In genomic region chr11:69666752-69667536, GRCh38 we compare ENCODE assay signal across 19 cellular contexts. TPM values are rescaled to one million over a fixed set of nuclear protein-coding genes. Genes with fewer than 3 reads are reported as not detected.
DNase-seq lines count a peak whose midpoint lies in the region; ATAC-seq and TF ChIP-seq lines count a peak whose summit lies in the region.
"Had no signal": no experiment of that assay in that cellular context is flagged by ENCODE, and none has a peak within 500 bp of the region (broad histone marks: within the 10 kb centered on the region; RNA-seq: fewer than 3 reads in every experiment).

No MANE protein-coding gene starts in this region.

- H3K36me3 Mint-ChIP-seq in HFFc6 (ENCODE audit: low read depth), result peaks cover 42% of the 10 kb centered on the region
- H3K36me3 Mint-ChIP-seq in natural killer cell treated with Interleukin-12 subunit alpha and Interleukin-12 subunit beta and Interleukin-15 and Interleukin-18, amount 100 ng/mL, for 72 hours, result peaks cover 11% of the 10 kb centered on the region

- peaks cover 7% of the 10 kb centered on the region for H3K27me3 Mint-ChIP-seq in HFFc6 (ENCODE audit: insufficient read depth)
- H3K27me3 Mint-ChIP-seq in natural killer cell treated with Interleukin-12 subunit alpha and Interleukin-12 subunit beta and Interleukin-15 and Interleukin-18, amount 100 ng/mL, for 72 hours, result no peaks in the 10 kb centered on the region

- H3K27ac ChIP-seq in esophagus squamous epithelium (peak overlapping the region in 3 of 4 donors; percentile 44 to 81 (median 67)), spleen (no peak overlapping the region)
- H3K27ac ChIP-seq: BLaER1 treated with 17β-estradiol and CSF1 and Interleukin-3, amounts not matched to agents 10 nM and 100 nM had no signal

- H3K9me3 Mint-ChIP-seq in HFFc6, result no peaks in the 10 kb centered on the region
- no peaks in the 10 kb centered on the region for H3K9me3 Mint-ChIP-seq in natural killer cell treated with Interleukin-12 subunit alpha and Interleukin-12 subunit beta and Interleukin-15 and Interleukin-18, amount 100 ng/mL, for 72 hours

- no peaks in the 10 kb centered on the region for H3K9me3 ChIP-seq in esophagus squamous epithelium
- no peaks in the 10 kb centered on the region for H3K9me3 ChIP-seq in spleen
- H3K9me3 ChIP-seq: BLaER1 treated with 17β-estradiol and CSF1 and Interleukin-3, amounts not matched to agents 10 nM and 100 nM had no signal

- TF ChIP-seq CTCF in esophagus squamous epithelium (IDR thresholded peaks at IDR 0.05) (no peak), spleen (IDR thresholded peaks at IDR 0.05 in 8 of 11, conservative IDR thresholded peaks at IDR 0.05 in 3 of 11) (no peak), HFFc6 (IDR thresholded peaks at IDR 0.05) (no peak)

- WGBS in esophagus squamous epithelium, 2 donors, result 38 to 64% methylated on average over 17 to 23 of the region's 33 CpGs
- WGBS in spleen, 5 donors, result 90 to 95% (median 93%) methylated on average over 27 to 33 of the region's 33 CpGs

- H3K27ac Mint-ChIP-seq in HFFc6, result no peak overlapping the region
- no peak overlapping the region for H3K27ac Mint-ChIP-seq in natural killer cell treated with Interleukin-12 subunit alpha and Interleukin-12 subunit beta and Interleukin-15 and Interleukin-18, amount 100 ng/mL, for 72 hours

- no peak overlapping the region for H3K4me3 Mint-ChIP-seq in HFFc6
- no peak overlapping the region for H3K4me3 Mint-ChIP-seq in natural killer cell treated with Interleukin-12 subunit alpha and Interleukin-12 subunit beta and Interleukin-15 and Interleukin-18, amount 100 ng/mL, for 72 hours

- peaks cover 22% of the 10 kb centered on the region for H3K4me1 Mint-ChIP-seq in HFFc6 (ENCODE audit: low read depth)
- H3K4me1 Mint-ChIP-seq in natural killer cell treated with Interleukin-12 subunit alpha and Interleukin-12 subunit beta and Interleukin-15 and Interleukin-18, amount 100 ng/mL, for 72 hours (ENCODE audit: low read depth in 2 of 2), result peaks cover 9% of the 10 kb centered on the region in 2 donors

- H3K27me3 ChIP-seq in esophagus squamous epithelium (no peaks in the 10 kb centered on the region), spleen (replicated peaks in 1 of 7) (no peaks in the 10 kb centered on the region)
- H3K27me3 ChIP-seq: BLaER1 treated with 17β-estradiol and CSF1 and Interleukin-3, amounts not matched to agents 10 nM and 100 nM had no signal

- no peak overlapping the region for H3K4me3 ChIP-seq in esophagus squamous epithelium
- H3K4me3 ChIP-seq in spleen, result no peak overlapping the region
- H3K4me3 ChIP-seq: BLaER1 treated with 17β-estradiol and CSF1 and Interleukin-3, amounts not matched to agents 10 nM and 100 nM; K562 had no signal

- no peak for ATAC-seq in HG03520 (IDR thresholded peaks at IDR 0.05; ENCODE audit: unreplicated experiment)
- no peak for ATAC-seq in natural killer cell treated with Interleukin-12 subunit alpha and Interleukin-12 subunit beta and Interleukin-15 and Interleukin-18, amount 100 ng/mL, for 72 hours
- ATAC-seq: HCT116, K562 had no signal

- DNase-seq in activated effector memory CD4-positive, alpha-beta T cell treated with anti-CD3 and anti-CD28 coated beads, Interleukin-2, amount 50 U/mL, for 16 hours, result peak; percentile 56
- DNase-seq in activated effector memory CD4-positive, alpha-beta T cell treated with Interleukin-2 at 50 U/mL for 16 hours, result no peak
- DNase-seq in UCSD-AML1 (lab: John Stamatoyannopoulos, UW; ENCODE audit: unreplicated experiment) (peak; percentile 33), esophagus squamous epithelium (lab: John Stamatoyannopoulos, UW) (no peak), spleen (peak; percentile 51), HFFc6 (no peak)
- no peak for DNase-seq in natural killer cell treated with Interleukin-12 subunit alpha and Interleukin-12 subunit beta and Interleukin-15 and Interleukin-18, amount 100 ng/mL, for 72 hours (ENCODE audit: low spot score)
- DNase-seq: DMS 273 treated with DMSO at 0.1 percent for 48 hours, GF-D8, NCI-H187 treated with DMSO at 0.1 percent for 48 hours, NCI-H345, NCI-H69, OCI-M1 had no signal

- H3K36me3 ChIP-seq in esophagus squamous epithelium (peaks cover 0 to 88% (median 0%) of the 10 kb centered on the region in 3 donors), spleen (peaks cover 0 to 98% (median 69%) of the 10 kb centered on the region in 6 donors)

- peaks cover 22 to 47% (median 34%) of the 10 kb centered on the region in 3 donors for H3K4me1 ChIP-seq in esophagus squamous epithelium
- H3K4me1 ChIP-seq in spleen, result peaks cover 0 to 15% (median 9%) of the 10 kb centered on the region in 6 donors

- TF ChIP-seq POLR2A in esophagus squamous epithelium (IDR thresholded peaks at IDR 0.05) (no peak), spleen (IDR thresholded peaks at IDR 0.05) (no peak)

- intact Hi-C loops in esophagus squamous epithelium (cut with DNase I), result no loop called here
- intact Hi-C loops in spleen (cut with DNase I; ENCODE audit: low total_unique reads), result no loop called here

RNA-seq across cellular contexts. Expression of gene LTO1, which starts 8.2 kb away (rescaled TPM):
- total RNA-seq in esophagus squamous epithelium (10 to 100 TPM; 16.5 to 29.2 (median 19.3) TPM), spleen (10 to 100 TPM; 21.0 to 41.4 (median 31.3) TPM)
- 10 to 100 TPM; 17.5 to 32.3 (median 30.8) TPM for polyA plus RNA-seq in spleen
- total RNA-seq in HFFc6 (2021; fragmentation: NEBNext Ultra II Directional; extraction: Animal tissue kit (Norgen Biotek cat#: 25700)), result 10 to 100 TPM; 23.2 to 28.5 (median 25.6) TPM
- 10 to 100 TPM; 23.4 to 37.7 TPM for total RNA-seq in natural killer cell treated with Interleukin-12 subunit alpha and Interleukin-12 subunit beta and Interleukin-15 and Interleukin-18, amount 100 ng/mL, for 72 hours

RNA-seq across cellular contexts. Expression of gene CCND1, which starts 26.0 kb away (rescaled TPM):
- total RNA-seq in esophagus squamous epithelium (100 to 1,000 TPM in 3 of 4 donors, 10 to 100 TPM in 1; 64.1 to 216 (median 145) TPM), spleen (10 to 100 TPM; 14.3 to 96.6 (median 60.5) TPM)
- 10 to 100 TPM in 1 of 3 donors, 1 to 10 TPM in 2; 4.3 to 22.7 (median 6.4) TPM for polyA plus RNA-seq in spleen
- total RNA-seq in HFFc6 (2021; fragmentation: NEBNext Ultra II Directional; extraction: Animal tissue kit (Norgen Biotek cat#: 25700)), result 1,000 to 10,000 TPM; 1,259 to 2,084 (median 1,434) TPM
- under 1 TPM in 1 of 2 donors, not detected in 1; 0.67 TPM for total RNA-seq in natural killer cell treated with Interleukin-12 subunit alpha and Interleukin-12 subunit beta and Interleukin-15 and Interleukin-18, amount 100 ng/mL, for 72 hours

RNA-seq across cellular contexts. Expression of gene FGF19, which starts 36.9 kb away (rescaled TPM):
- total RNA-seq in esophagus squamous epithelium, result not detected
- not detected for total RNA-seq in spleen
- polyA plus RNA-seq in spleen, result not detected
- not detected for total RNA-seq in HFFc6 (2021; fragmentation: NEBNext Ultra II Directional; extraction: Animal tissue kit (Norgen Biotek cat#: 25700))
- total RNA-seq in natural killer cell treated with Interleukin-12 subunit alpha and Interleukin-12 subunit beta and Interleukin-15 and Interleukin-18, amount 100 ng/mL, for 72 hours, result not detected
- total RNA-seq: Daoy, RPMI7951 had no signal
- polyA plus RNA-seq: K562 had no signal

Comparison
In these comparisons a context has a peak if more than half of its experiments do, and no peak if none do; other contexts are left out.
1. DNase-seq: peak in activated effector memory CD4-positive, alpha-beta T cell treated with anti-CD3 and anti-CD28 coated beads, Interleukin-2, amount 50 U/mL, for 16 hours (single experiment), UCSD-AML1 (single experiment) and spleen (single experiment); none in activated effector memory CD4-positive, alpha-beta T cell treated with Interleukin-2 at 50 U/mL for 16 hours (single experiment), esophagus squamous epithelium (single experiment), HFFc6 (single experiment) and natural killer cell treated with Interleukin-12 subunit alpha and Interleukin-12 subunit beta and Interleukin-15 and Interleukin-18, amount 100 ng/mL, for 72 hours (single experiment).
2. H3K27ac ChIP-seq: peak in esophagus squamous epithelium (3 of 4); none in spleen (0 of 8).
3. RNA of gene CCND1, which starts 26.0 kb away (total RNA-seq): 1,259 to 2,084 TPM in HFFc6, 64.1 to 216 TPM in esophagus squamous epithelium and 14.3 to 96.6 TPM in spleen; 0.67 TPM in natural killer cell treated with Interleukin-12 subunit alpha and Interleukin-12 subunit beta and Interleukin-15 and Interleukin-18, amount 100 ng/mL, for 72 hours; every median in the first group is over 4 times any median in the second.